21 cellular contexts compared by ENCODE assay signal in the genomic region with DNA sequence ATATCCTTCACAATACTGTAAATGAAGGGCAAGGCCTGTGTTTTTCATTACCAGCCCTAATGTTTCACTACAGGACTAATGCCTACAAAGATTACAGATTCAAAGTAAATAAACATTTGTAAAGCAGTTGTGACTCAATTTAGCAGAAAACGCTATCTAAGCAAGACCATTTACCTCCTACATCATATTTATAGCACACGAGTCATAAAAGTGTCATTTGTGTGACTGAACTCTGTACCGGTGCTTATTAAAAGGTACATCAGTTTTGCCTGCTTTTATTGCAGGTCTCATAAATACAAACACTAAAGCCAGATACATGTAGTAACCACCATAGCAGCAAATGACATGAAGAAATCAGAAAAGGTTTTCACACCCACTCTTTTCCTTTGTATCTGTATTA.
DNase-seq lines count a peak whose midpoint lies in the region; ATAC-seq, FAIRE-seq and TF ChIP-seq lines count a peak whose summit lies in the region.
"Had no signal": no experiment of that assay in that cellular context is flagged by ENCODE, and none has a peak within 500 bp of the region (broad histone marks: within the 10 kb centered on the region; RNA-seq: fewer than 3 reads in every experiment).

No MANE protein-coding gene starts in this region.

- WGBS in ovary, 3 donors = 83 to 91% (median 89%) methylated on average over 3 of the region's 3 CpGs
- WGBS in suprapubic skin = 86% methylated on average over 3 of the region's 3 CpGs

- H3K4me1 Mint-ChIP-seq in activated CD4-positive, alpha-beta T cell treated with anti-CD3 and anti-CD28 coated beads for 36 hours = no peaks in the 10 kb centered on the region
- H3K4me1 Mint-ChIP-seq in activated CD4-positive, alpha-beta T cell treated with anti-CD3 and anti-CD28 coated beads, Interleukin-2, amount 10 ng/mL, durations not matched to agents 7 days and 5 days = peaks cover 7% of the 10 kb centered on the region
- H3K4me1 Mint-ChIP-seq in activated T-helper 17 cell treated with anti-CD3 and anti-CD28 coated beads, Interleukin-2, amount 50 U/mL, for 72 hours = no peaks in the 10 kb centered on the region

- DNase-seq in activated CD4-positive, alpha-beta T cell treated with anti-CD3 and anti-CD28 coated beads for 36 hours = no peak
- no peak for DNase-seq in activated CD4-positive, alpha-beta T cell treated with anti-CD3 and anti-CD28 coated beads, Interleukin-2, amount 10 ng/mL, durations not matched to agents 7 days and 5 days
- no peak for DNase-seq in ovary
- no peak for DNase-seq in GM20000 (ENCODE audit: low spot score)
- DNase-seq in suprapubic skin (ENCODE audit: low spot score in 2 of 2) = no peak
- no peak for DNase-seq in NCI-H748 (lab: John Stamatoyannopoulos, UW; ENCODE audit: unreplicated experiment)
- DNase-seq: CD4-positive, alpha-beta memory T cell; DND-41; H9; KBM-7; NCI-H1048; NCI-H146; NCI-H2081 treated with DMSO at 0.1 percent for 48 hours; NCI-H510A; Peyer's patch; Right ventricle myocardium superior had no signal

- no peak overlapping the region for H3K4me3 Mint-ChIP-seq in activated CD4-positive, alpha-beta T cell treated with anti-CD3 and anti-CD28 coated beads for 36 hours
- no peak overlapping the region for H3K4me3 Mint-ChIP-seq in activated CD4-positive, alpha-beta T cell treated with anti-CD3 and anti-CD28 coated beads, Interleukin-2, amount 10 ng/mL, durations not matched to agents 7 days and 5 days
- no peak overlapping the region for H3K4me3 Mint-ChIP-seq in activated T-helper 17 cell treated with anti-CD3 and anti-CD28 coated beads, Interleukin-2, amount 50 U/mL, for 72 hours
- H3K4me3 Mint-ChIP-seq: CD4-positive, alpha-beta memory T cell; H9 had no signal

- H3K4me1 ChIP-seq in ovary (ENCODE audit: insufficient read depth) (no peaks in the 10 kb centered on the region), suprapubic skin (no peaks in the 10 kb centered on the region)

- ATAC-seq in activated CD4-positive, alpha-beta T cell treated with anti-CD3 and anti-CD28 coated beads for 36 hours = peak; percentile 49
- peak; percentile 40 for ATAC-seq in activated T-helper 17 cell treated with anti-CD3 and anti-CD28 coated beads, Interleukin-2, amount 50 U/mL, for 72 hours (replicated peaks)

- POLR2A ChIA-PET in activated CD4-positive, alpha-beta T cell treated with anti-CD3 and anti-CD28 coated beads for 36 hours (lab: Charles Lee) = no interaction called here
- POLR2A ChIA-PET in activated CD4-positive, alpha-beta T cell treated with anti-CD3 and anti-CD28 coated beads, Interleukin-2, amount 10 ng/mL, durations not matched to agents 7 days and 5 days (lab: Charles Lee) = no interaction called here

- H3K4me3 ChIP-seq in ovary (no peak overlapping the region), suprapubic skin (no peak overlapping the region)
- H3K4me3 ChIP-seq: Peyer's patch, SK-N-MC had no signal

- no peak overlapping the region for H3K27ac ChIP-seq in ovary
- no peak overlapping the region for H3K27ac ChIP-seq in suprapubic skin
- H3K27ac ChIP-seq: 22Rv1, SK-N-MC had no signal

- no peaks in the 10 kb centered on the region for H3K36me3 ChIP-seq in ovary
- H3K36me3 ChIP-seq in suprapubic skin = peaks cover 22% of the 10 kb centered on the region

- TF ChIP-seq CTCF in ovary (IDR thresholded peaks at IDR 0.05) = no peak
- no peak for TF ChIP-seq CTCF in GM20000 (IDR thresholded peaks at IDR 0.05; ENCODE audit: extremely low read depth, missing control alignments)
- no peak for TF ChIP-seq CTCF in suprapubic skin (IDR thresholded peaks at IDR 0.05)

- no peaks in the 10 kb centered on the region for H3K9me3 Mint-ChIP-seq in activated CD4-positive, alpha-beta T cell treated with anti-CD3 and anti-CD28 coated beads for 36 hours (ENCODE audit: low read depth)
- no peaks in the 10 kb centered on the region for H3K9me3 Mint-ChIP-seq in activated CD4-positive, alpha-beta T cell treated with anti-CD3 and anti-CD28 coated beads, Interleukin-2, amount 10 ng/mL, durations not matched to agents 7 days and 5 days
- no peaks in the 10 kb centered on the region for H3K9me3 Mint-ChIP-seq in activated T-helper 17 cell treated with anti-CD3 and anti-CD28 coated beads, Interleukin-2, amount 50 U/mL, for 72 hours
- H3K9me3 Mint-ChIP-seq: H9 had no signal

- H3K9me3 ChIP-seq in ovary (no peaks in the 10 kb centered on the region), suprapubic skin (no peaks in the 10 kb centered on the region)
- H3K9me3 ChIP-seq: Peyer's patch had no signal

- H3K27me3 ChIP-seq in ovary (no peaks in the 10 kb centered on the region), suprapubic skin (no peaks in the 10 kb centered on the region)
- H3K27me3 ChIP-seq: Peyer's patch had no signal

- peaks cover 14% of the 10 kb centered on the region for H3K36me3 Mint-ChIP-seq in activated CD4-positive, alpha-beta T cell treated with anti-CD3 and anti-CD28 coated beads for 36 hours (ENCODE audit: low read depth)
- peaks cover 27% of the 10 kb centered on the region for H3K36me3 Mint-ChIP-seq in activated CD4-positive, alpha-beta T cell treated with anti-CD3 and anti-CD28 coated beads, Interleukin-2, amount 10 ng/mL, durations not matched to agents 7 days and 5 days (ENCODE audit: low read depth)
- peaks cover 48% of the 10 kb centered on the region for H3K36me3 Mint-ChIP-seq in activated T-helper 17 cell treated with anti-CD3 and anti-CD28 coated beads, Interleukin-2, amount 50 U/mL, for 72 hours (ENCODE audit: low read depth)

- no peaks in the 10 kb centered on the region for H3K27me3 Mint-ChIP-seq in activated CD4-positive, alpha-beta T cell treated with anti-CD3 and anti-CD28 coated beads for 36 hours
- no peaks in the 10 kb centered on the region for H3K27me3 Mint-ChIP-seq in activated CD4-positive, alpha-beta T cell treated with anti-CD3 and anti-CD28 coated beads, Interleukin-2, amount 10 ng/mL, durations not matched to agents 7 days and 5 days
- H3K27me3 Mint-ChIP-seq in activated T-helper 17 cell treated with anti-CD3 and anti-CD28 coated beads, Interleukin-2, amount 50 U/mL, for 72 hours = no peaks in the 10 kb centered on the region
- H3K27me3 Mint-ChIP-seq: CD4-positive, alpha-beta memory T cell had no signal

- intact Hi-C loops in activated CD4-positive, alpha-beta T cell treated with anti-CD3 and anti-CD28 coated beads for 36 hours (cut with DNase I, micrococcal nuclease) = no loop called here
- intact Hi-C loops in ovary (cut with DNase I) = no loop called here

- TF ChIP-seq POLR2A in ovary (IDR thresholded peaks at IDR 0.05) (no peak), suprapubic skin (IDR thresholded peaks at IDR 0.05) (no peak)

- TF ChIP-seq EP300 in ovary (IDR thresholded peaks at IDR 0.05) (no peak), suprapubic skin (IDR thresholded peaks at IDR 0.05) (no peak)

- CTCF ChIA-PET in activated CD4-positive, alpha-beta T cell treated with anti-CD3 and anti-CD28 coated beads for 36 hours (lab: Charles Lee) = interaction anchor here (0.7 kb wide), 1 partner anchor 11 kb away, joined by 3 read pairs; no protein-coding TSS in a partner anchor
- CTCF ChIA-PET in activated CD4-positive, alpha-beta T cell treated with anti-CD3 and anti-CD28 coated beads, Interleukin-2, amount 10 ng/mL, durations not matched to agents 7 days and 5 days (lab: Charles Lee) = interaction anchor here (0.7 to 1.4 kb wide), 2 partner anchors 21 to 76 kb away, joined by 3 to 4 read pairs; no protein-coding TSS in a partner anchor

- no peak overlapping the region for H3K27ac Mint-ChIP-seq in activated CD4-positive, alpha-beta T cell treated with anti-CD3 and anti-CD28 coated beads for 36 hours
- no peak overlapping the region for H3K27ac Mint-ChIP-seq in activated CD4-positive, alpha-beta T cell treated with anti-CD3 and anti-CD28 coated beads, Interleukin-2, amount 10 ng/mL, durations not matched to agents 7 days and 5 days
- no peak overlapping the region for H3K27ac Mint-ChIP-seq in activated T-helper 17 cell treated with anti-CD3 and anti-CD28 coated beads, Interleukin-2, amount 50 U/mL, for 72 hours
- H3K27ac Mint-ChIP-seq: H9 had no signal

- peak; percentile 86 for FAIRE-seq in islet of Langerhans (lab: Jason Lieb, UNC)
- FAIRE-seq: GM12892 had no signal
